Comparison of ENCODE assay signal across 9 cellular contexts in the genomic region with DNA sequence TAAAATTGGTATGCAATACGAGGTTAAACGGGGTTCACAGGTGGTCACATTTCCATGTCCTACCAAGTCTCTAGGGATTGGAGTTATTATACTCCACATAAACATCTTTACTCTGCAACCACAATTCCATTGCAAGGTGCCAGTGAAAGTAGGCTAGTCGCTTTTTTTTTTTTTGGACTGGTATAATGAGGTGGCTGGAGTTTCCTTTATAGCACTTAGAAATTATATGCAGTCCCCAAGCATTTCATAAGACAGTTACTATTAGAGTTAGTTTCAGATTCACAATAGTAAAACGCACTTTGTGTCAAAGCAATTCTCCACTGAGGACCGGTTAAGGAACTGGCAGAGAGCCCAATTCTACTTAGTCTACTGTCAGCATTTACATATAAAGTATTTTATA. TPM values are rescaled to one million over a fixed set of nuclear protein-coding genes. Genes with fewer than 3 reads are reported as not detected.
DNase-seq lines count a peak whose midpoint lies in the region; TF ChIP-seq lines count a peak whose summit lies in the region.
"Had no signal": no experiment of that assay in that cellular context is flagged by ENCODE, and none has a peak within 500 bp of the region (broad histone marks: within the 10 kb centered on the region; RNA-seq: fewer than 3 reads in every experiment).

No MANE protein-coding gene starts in this region.

- H3K9me3 Mint-ChIP-seq in progenitor cell of endocrine pancreas (ENCODE audit: low read depth) = no peaks in the 10 kb centered on the region

- peak overlapping the region; percentile 17 for H3K27ac ChIP-seq in temporal lobe (ENCODE audit: low read depth, low read length)

- no peak overlapping the region for H3K4me3 Mint-ChIP-seq in progenitor cell of endocrine pancreas (ENCODE audit: low read depth)

- H3K27me3 Mint-ChIP-seq in progenitor cell of endocrine pancreas = peaks cover 29% of the 10 kb centered on the region

- DNase-seq in NCI-H2107 treated with DMSO at 0.1 percent for 48 hours (lab: John Stamatoyannopoulos, UW; ENCODE audit: unreplicated experiment) (peak; percentile 1), NCI-H2107 (lab: John Stamatoyannopoulos, UW) (no peak), RPMI8226 (peak; percentile 91), inferior parietal cortex (ENCODE audit: extremely low spot score) (peak; percentile 50), NCI-H2227 (lab: John Stamatoyannopoulos, UW; ENCODE audit: unreplicated experiment) (no peak), progenitor cell of endocrine pancreas (ENCODE audit: low spot score, unreplicated experiment) (no peak)
- no peak for DNase-seq in activated CD8-positive, alpha-beta memory T cell treated with anti-CD3 and anti-CD28 coated beads, Interleukin-2, amount 50 U/mL, for 4 hours
- DNase-seq: retina had no signal

- peaks cover 4% of the 10 kb centered on the region for H3K4me1 Mint-ChIP-seq in progenitor cell of endocrine pancreas (ENCODE audit: low read depth)

- no peak for TF ChIP-seq CTCF in progenitor cell of endocrine pancreas (IDR thresholded peaks at IDR 0.05; ENCODE audit: unreplicated experiment)

- no peak overlapping the region for H3K27ac Mint-ChIP-seq in progenitor cell of endocrine pancreas

- H3K36me3 Mint-ChIP-seq in progenitor cell of endocrine pancreas (ENCODE audit: insufficient read depth) = no peaks in the 10 kb centered on the region

RNA-seq across cellular contexts. Expression of gene MEF2C, which starts 1.4 kb away (rescaled TPM):
- total RNA-seq in temporal lobe (951 TPM), progenitor cell of endocrine pancreas (1.9 and 2.6 TPM in 2 replicates)

Comparison
In these comparisons a context has a peak if more than half of its experiments do, and no peak if none do; other contexts are left out.
1. DNase-seq: peak in NCI-H2107 treated with DMSO at 0.1 percent for 48 hours (single experiment), RPMI8226 (single experiment) and inferior parietal cortex (single experiment); none in NCI-H2107 (single experiment), activated CD8-positive, alpha-beta memory T cell treated with anti-CD3 and anti-CD28 coated beads, Interleukin-2, amount 50 U/mL, for 4 hours (single experiment), NCI-H2227 (single experiment) and progenitor cell of endocrine pancreas (single experiment).
2. RNA of gene MEF2C, which starts 1.4 kb away (total RNA-seq): 951 TPM in temporal lobe (single experiment); 1.9 to 2.6 TPM in progenitor cell of endocrine pancreas; every median in the first group is over 100 times any median in the second.